In the genomic region with DNA sequence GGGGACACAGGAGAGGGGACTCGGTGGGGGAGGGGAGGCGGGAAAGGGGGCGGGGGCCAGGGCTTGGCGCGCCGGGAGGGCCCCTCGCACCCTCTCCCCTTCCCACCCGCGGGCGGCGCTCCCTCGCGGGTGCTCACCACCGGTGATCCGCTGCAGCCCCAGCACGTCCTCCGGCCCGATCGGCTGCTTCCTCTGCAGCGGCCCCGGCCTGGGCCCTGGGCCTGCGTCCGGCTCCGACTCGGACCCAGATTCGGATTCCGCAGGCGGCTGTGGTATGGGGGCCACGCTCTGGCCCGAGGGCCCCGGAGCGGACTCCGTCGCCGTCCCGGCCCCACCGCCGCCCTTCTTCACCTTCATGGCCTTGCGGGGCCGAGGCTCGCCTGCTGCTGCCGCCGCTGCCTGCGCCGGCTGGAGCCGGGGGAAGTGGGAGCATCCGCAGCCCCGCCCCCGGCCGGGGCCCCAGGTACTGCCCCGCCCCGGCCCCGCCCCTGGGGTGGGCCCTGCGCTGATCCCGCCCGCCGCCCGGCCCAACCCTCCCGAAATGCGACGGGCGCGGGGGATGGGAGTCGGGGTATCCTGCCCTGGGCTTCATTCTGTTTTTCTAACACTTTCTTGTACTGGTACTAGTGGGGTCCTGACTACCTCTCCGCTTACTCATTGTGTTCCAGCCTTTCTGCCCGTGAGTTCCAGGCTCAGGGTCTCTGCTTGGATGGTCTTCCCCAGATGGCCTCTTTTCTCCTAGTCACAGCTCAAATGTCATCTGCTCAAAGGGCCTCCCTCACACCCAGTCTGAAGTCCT, we compare ENCODE assay signal across 1 cellular context.
TF ChIP-seq lines count a peak whose summit lies in the region.

A gene (minus strand): TSS at position 424 of the 799 bp plus-strand sequence. CDS start 67 bp downstream, at position 357.

TF ChIP-seq in GM12878, 131 proteins besides CTCF, POLR2A, EP300 and RAD21:
- TF ChIP-seq SMAD5 (IDR thresholded peaks at IDR 0.05; ENCODE audit: low read depth), result no peak
- TF ChIP-seq CHD4 (IDR thresholded peaks at IDR 0.05), result no peak
- TF ChIP-seq ZNF207 (IDR thresholded peaks at IDR 0.05; ENCODE audit: borderline replicate concordance), result no peak
- peak; percentile 76; the same call in 1 of the 2 replicates for TF ChIP-seq GATAD2B (conservative IDR thresholded peaks at IDR 0.05; ENCODE audit: low read depth)
- TF ChIP-seq SPI1 (IDR thresholded peaks at IDR 0.05; ENCODE audit: borderline replicate concordance, insufficient read depth, low read depth, low read length), result peak; percentile 54; the same call in 1 of the 2 replicates
- TF ChIP-seq, protein P1, sequence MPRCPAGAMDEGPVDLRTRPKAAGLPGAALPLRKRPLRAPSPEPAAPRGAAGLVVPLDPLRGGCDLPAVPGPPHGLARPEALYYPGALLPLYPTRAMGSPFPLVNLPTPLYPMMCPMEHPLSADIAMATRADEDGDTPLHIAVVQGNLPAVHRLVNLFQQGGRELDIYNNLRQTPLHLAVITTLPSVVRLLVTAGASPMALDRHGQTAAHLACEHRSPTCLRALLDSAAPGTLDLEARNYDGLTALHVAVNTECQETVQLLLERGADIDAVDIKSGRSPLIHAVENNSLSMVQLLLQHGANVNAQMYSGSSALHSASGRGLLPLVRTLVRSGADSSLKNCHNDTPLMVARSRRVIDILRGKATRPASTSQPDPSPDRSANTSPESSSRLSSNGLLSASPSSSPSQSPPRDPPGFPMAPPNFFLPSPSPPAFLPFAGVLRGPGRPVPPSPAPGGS (IDR thresholded peaks at IDR 0.05; ENCODE audit: borderline replicate concordance, insufficient read depth, low read depth, low read length, poor library complexity, severe bottlenecking), result peak; percentile 20
- TF ChIP-seq NR2F1 (conservative IDR thresholded peaks at IDR 0.05), result peak; percentile 45; the same call in 1 of the 2 replicates
- TF ChIP-seq YBX1 (IDR thresholded peaks at IDR 0.05), result no peak
- TF ChIP-seq LARP7 (IDR thresholded peaks at IDR 0.05), result peak; percentile 85
- no peak; the same call in 1 of the 2 replicates for TF ChIP-seq RB1 (IDR thresholded peaks at IDR 0.05; ENCODE audit: borderline replicate concordance)
- TF ChIP-seq CHD2 (IDR thresholded peaks at IDR 0.05; ENCODE audit: borderline replicate concordance, low read depth, low read length), result no peak
- peak; percentile 87 for TF ChIP-seq DPF2 (IDR thresholded peaks at IDR 0.05)
- peak; percentile 72 for TF ChIP-seq IKZF1 (conservative IDR thresholded peaks at IDR 0.05)
- TF ChIP-seq, protein P2, sequence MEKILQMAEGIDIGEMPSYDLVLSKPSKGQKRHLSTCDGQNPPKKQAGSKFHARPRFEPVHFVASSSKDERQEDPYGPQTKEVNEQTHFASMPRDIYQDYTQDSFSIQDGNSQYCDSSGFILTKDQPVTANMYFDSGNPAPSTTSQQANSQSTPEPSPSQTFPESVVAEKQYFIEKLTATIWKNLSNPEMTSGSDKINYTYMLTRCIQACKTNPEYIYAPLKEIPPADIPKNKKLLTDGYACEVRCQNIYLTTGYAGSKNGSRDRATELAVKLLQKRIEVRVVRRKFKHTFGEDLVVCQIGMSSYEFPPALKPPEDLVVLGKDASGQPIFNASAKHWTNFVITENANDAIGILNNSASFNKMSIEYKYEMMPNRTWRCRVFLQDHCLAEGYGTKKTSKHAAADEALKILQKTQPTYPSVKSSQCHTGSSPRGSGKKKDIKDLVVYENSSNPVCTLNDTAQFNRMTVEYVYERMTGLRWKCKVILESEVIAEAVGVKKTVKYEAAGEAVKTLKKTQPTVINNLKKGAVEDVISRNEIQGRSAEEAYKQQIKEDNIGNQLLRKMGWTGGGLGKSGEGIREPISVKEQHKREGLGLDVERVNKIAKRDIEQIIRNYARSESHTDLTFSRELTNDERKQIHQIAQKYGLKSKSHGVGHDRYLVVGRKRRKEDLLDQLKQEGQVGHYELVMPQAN (conservative IDR thresholded peaks at IDR 0.05), result peak; percentile 90
- TF ChIP-seq NFYA (IDR thresholded peaks at IDR 0.05; ENCODE audit: borderline replicate concordance, low read depth, low read length), result no peak
- TF ChIP-seq, protein P3, sequence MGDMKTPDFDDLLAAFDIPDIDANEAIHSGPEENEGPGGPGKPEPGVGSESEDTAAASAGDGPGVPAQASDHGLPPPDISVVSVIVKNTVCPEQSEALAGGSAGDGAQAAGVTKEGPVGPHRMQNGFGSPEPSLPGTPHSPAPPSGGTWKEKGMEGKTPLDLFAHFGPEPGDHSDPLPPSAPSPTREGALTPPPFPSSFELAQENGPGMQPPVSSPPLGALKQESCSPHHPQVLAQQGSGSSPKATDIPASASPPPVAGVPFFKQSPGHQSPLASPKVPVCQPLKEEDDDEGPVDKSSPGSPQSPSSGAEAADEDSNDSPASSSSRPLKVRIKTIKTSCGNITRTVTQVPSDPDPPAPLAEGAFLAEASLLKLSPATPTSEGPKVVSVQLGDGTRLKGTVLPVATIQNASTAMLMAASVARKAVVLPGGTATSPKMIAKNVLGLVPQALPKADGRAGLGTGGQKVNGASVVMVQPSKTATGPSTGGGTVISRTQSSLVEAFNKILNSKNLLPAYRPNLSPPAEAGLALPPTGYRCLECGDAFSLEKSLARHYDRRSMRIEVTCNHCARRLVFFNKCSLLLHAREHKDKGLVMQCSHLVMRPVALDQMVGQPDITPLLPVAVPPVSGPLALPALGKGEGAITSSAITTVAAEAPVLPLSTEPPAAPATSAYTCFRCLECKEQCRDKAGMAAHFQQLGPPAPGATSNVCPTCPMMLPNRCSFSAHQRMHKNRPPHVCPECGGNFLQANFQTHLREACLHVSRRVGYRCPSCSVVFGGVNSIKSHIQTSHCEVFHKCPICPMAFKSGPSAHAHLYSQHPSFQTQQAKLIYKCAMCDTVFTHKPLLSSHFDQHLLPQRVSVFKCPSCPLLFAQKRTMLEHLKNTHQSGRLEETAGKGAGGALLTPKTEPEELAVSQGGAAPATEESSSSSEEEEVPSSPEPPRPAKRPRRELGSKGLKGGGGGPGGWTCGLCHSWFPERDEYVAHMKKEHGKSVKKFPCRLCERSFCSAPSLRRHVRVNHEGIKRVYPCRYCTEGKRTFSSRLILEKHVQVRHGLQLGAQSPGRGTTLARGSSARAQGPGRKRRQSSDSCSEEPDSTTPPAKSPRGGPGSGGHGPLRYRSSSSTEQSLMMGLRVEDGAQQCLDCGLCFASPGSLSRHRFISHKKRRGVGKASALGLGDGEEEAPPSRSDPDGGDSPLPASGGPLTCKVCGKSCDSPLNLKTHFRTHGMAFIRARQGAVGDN (IDR thresholded peaks at IDR 0.05), result peak; percentile 69; the same call in 1 of the 2 replicates
- peak; percentile 65; the same call in 1 of the 2 replicates for TF ChIP-seq TAF1 (IDR thresholded peaks at IDR 0.05; ENCODE audit: borderline replicate concordance, low read depth, low read length)
- TF ChIP-seq BACH1 (IDR thresholded peaks at IDR 0.05; ENCODE audit: borderline replicate concordance), result peak; percentile 78
- 0 out of 2 replicates have a peak, but pooled peaks have one; percentile 50 for TF ChIP-seq SIN3A (IDR thresholded peaks at IDR 0.05; ENCODE audit: low read depth, low read length)
- peak; percentile 49; the same call in 1 of the 2 replicates for TF ChIP-seq POLR2AphosphoS5 (IDR thresholded peaks at IDR 0.05; ENCODE audit: low read length)
- TF ChIP-seq, protein P4, sequence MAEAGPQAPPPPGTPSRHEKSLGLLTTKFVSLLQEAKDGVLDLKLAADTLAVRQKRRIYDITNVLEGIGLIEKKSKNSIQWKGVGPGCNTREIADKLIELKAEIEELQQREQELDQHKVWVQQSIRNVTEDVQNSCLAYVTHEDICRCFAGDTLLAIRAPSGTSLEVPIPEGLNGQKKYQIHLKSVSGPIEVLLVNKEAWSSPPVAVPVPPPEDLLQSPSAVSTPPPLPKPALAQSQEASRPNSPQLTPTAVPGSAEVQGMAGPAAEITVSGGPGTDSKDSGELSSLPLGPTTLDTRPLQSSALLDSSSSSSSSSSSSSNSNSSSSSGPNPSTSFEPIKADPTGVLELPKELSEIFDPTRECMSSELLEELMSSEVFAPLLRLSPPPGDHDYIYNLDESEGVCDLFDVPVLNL (IDR thresholded peaks at IDR 0.05; ENCODE audit: low read depth, low read length), result no peak
- TF ChIP-seq TCF3 (IDR thresholded peaks at IDR 0.05; ENCODE audit: borderline replicate concordance, insufficient read depth, low read depth, low read length), result 0 out of 2 replicates have a peak, but pooled peaks have one; percentile 17
- 0 out of 2 replicates have a peak, but pooled peaks have one; percentile 5 for TF ChIP-seq RUNX3 (IDR thresholded peaks at IDR 0.05; ENCODE audit: low read length)
- TF ChIP-seq STAT1 (conservative IDR thresholded peaks at IDR 0.05), result no peak
- TF ChIP-seq BHLHE40 (IDR thresholded peaks at IDR 0.05; ENCODE audit: borderline replicate concordance in 1 of 2, low read depth in 2 of 2, low read length in 1 of 2), result peak in 1 of 2 experiments; percentile 46; a peak in 2 of 4 replicates
- TF ChIP-seq POLR2AphosphoS2 (IDR thresholded peaks at IDR 0.05; ENCODE audit: low read depth, low read length), result 0 out of 2 replicates have a peak, but pooled peaks have one; percentile 54
